1 cellular context compared by ENCODE assay signal in the genomic region with DNA sequence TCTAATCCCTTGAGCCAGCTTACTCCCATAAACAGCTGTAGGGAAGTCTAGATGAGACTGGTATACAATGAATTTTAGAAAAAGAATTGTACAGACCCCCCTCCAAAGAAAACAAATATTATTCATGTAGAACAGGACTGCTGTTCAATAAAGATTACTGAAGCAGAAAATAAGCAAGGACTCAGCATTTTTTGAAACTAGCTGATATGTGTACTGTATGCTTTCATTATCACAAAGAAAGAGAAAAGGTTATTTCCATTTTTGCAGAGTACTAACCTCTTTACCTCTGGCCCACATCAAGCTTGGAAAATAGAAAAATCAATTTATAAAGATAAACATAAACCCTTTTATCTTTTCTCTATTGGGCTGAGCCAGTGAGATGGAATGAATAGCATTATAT.
A peak's percentile ranks its signal among the peaks of the same experiment; 100 is the strongest.
TF ChIP-seq lines count a peak whose summit lies in the region.

No MANE protein-coding gene starts in this region.

TF ChIP-seq in K562, 482 proteins besides CTCF, POLR2A, EP300 and RAD21 (continued from another document):
- no peak for TF ChIP-seq ZNF431 (CRISPR knock-in tag; IDR thresholded peaks at IDR 0.05)
- TF ChIP-seq, protein P1, sequence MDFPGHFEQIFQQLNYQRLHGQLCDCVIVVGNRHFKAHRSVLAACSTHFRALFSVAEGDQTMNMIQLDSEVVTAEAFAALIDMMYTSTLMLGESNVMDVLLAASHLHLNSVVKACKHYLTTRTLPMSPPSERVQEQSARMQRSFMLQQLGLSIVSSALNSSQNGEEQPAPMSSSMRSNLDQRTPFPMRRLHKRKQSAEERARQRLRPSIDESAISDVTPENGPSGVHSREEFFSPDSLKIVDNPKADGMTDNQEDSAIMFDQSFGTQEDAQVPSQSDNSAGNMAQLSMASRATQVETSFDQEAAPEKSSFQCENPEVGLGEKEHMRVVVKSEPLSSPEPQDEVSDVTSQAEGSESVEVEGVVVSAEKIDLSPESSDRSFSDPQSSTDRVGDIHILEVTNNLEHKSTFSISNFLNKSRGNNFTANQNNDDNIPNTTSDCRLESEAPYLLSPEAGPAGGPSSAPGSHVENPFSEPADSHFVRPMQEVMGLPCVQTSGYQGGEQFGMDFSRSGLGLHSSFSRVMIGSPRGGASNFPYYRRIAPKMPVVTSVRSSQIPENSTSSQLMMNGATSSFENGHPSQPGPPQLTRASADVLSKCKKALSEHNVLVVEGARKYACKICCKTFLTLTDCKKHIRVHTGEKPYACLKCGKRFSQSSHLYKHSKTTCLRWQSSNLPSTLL (IDR thresholded peaks at IDR 0.05) = no peak
- no peak for TF ChIP-seq HDAC6 (IDR thresholded peaks at IDR 0.05; ENCODE audit: low read depth, low read length)
- TF ChIP-seq GTF2A2 (tag; IDR thresholded peaks at IDR 0.05) = no peak
- peak; percentile 79 for TF ChIP-seq C11orf30 (IDR thresholded peaks at IDR 0.05; ENCODE audit: low read depth)
- TF ChIP-seq FOXA3 (CRISPR knock-in tag; conservative IDR thresholded peaks at IDR 0.05 in 1 of 2, IDR thresholded peaks at IDR 0.05 in 1 of 2) = no peak
- no peak for TF ChIP-seq ZNF668 (CRISPR knock-in tag; IDR thresholded peaks at IDR 0.05)
- TF ChIP-seq PHB2 (IDR thresholded peaks at IDR 0.05; ENCODE audit: low read depth) = no peak
- TF ChIP-seq, protein P2, sequence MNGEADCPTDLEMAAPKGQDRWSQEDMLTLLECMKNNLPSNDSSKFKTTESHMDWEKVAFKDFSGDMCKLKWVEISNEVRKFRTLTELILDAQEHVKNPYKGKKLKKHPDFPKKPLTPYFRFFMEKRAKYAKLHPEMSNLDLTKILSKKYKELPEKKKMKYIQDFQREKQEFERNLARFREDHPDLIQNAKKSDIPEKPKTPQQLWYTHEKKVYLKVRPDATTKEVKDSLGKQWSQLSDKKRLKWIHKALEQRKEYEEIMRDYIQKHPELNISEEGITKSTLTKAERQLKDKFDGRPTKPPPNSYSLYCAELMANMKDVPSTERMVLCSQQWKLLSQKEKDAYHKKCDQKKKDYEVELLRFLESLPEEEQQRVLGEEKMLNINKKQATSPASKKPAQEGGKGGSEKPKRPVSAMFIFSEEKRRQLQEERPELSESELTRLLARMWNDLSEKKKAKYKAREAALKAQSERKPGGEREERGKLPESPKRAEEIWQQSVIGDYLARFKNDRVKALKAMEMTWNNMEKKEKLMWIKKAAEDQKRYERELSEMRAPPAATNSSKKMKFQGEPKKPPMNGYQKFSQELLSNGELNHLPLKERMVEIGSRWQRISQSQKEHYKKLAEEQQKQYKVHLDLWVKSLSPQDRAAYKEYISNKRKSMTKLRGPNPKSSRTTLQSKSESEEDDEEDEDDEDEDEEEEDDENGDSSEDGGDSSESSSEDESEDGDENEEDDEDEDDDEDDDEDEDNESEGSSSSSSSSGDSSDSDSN (IDR thresholded peaks at IDR 0.05; ENCODE audit: borderline replicate concordance in 1 of 2, low read depth in 2 of 2, low read length in 2 of 2) = no peak
- peak; percentile 61; the same call in 1 of the 2 replicates for TF ChIP-seq MAFF (IDR thresholded peaks at IDR 0.05; ENCODE audit: low read length)
- no peak for TF ChIP-seq BRD9 (IDR thresholded peaks at IDR 0.05; ENCODE audit: low read depth, partially characterized antibody)
- TF ChIP-seq OTX1 (CRISPR knock-in tag; IDR thresholded peaks at IDR 0.05) = no peak
- TF ChIP-seq POLR2AphosphoS5 (IDR thresholded peaks at IDR 0.05; ENCODE audit: control insufficient read depth, insufficient read depth, low read depth, low read length) = no peak
- no peak for TF ChIP-seq ETS1 (conservative IDR thresholded peaks at IDR 0.05; ENCODE audit: control insufficient read depth, low read depth, low read length)
- TF ChIP-seq PTRF (tag; IDR thresholded peaks at IDR 0.05) = no peak
- TF ChIP-seq, protein P3, sequence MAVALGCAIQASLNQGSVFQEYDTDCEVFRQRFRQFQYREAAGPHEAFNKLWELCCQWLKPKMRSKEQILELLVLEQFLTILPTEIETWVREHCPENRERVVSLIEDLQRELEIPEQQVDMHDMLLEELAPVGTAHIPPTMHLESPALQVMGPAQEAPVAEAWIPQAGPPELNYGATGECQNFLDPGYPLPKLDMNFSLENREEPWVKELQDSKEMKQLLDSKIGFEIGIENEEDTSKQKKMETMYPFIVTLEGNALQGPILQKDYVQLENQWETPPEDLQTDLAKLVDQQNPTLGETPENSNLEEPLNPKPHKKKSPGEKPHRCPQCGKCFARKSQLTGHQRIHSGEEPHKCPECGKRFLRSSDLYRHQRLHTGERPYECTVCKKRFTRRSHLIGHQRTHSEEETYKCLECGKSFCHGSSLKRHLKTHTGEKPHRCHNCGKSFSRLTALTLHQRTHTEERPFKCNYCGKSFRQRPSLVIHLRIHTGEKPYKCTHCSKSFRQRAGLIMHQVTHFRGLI (CRISPR knock-in tag; IDR thresholded peaks at IDR 0.05) = no peak
- TF ChIP-seq MED1 (CRISPR knock-in tag; IDR thresholded peaks at IDR 0.05; ENCODE audit: borderline replicate concordance) = no peak
